In the genomic region with DNA sequence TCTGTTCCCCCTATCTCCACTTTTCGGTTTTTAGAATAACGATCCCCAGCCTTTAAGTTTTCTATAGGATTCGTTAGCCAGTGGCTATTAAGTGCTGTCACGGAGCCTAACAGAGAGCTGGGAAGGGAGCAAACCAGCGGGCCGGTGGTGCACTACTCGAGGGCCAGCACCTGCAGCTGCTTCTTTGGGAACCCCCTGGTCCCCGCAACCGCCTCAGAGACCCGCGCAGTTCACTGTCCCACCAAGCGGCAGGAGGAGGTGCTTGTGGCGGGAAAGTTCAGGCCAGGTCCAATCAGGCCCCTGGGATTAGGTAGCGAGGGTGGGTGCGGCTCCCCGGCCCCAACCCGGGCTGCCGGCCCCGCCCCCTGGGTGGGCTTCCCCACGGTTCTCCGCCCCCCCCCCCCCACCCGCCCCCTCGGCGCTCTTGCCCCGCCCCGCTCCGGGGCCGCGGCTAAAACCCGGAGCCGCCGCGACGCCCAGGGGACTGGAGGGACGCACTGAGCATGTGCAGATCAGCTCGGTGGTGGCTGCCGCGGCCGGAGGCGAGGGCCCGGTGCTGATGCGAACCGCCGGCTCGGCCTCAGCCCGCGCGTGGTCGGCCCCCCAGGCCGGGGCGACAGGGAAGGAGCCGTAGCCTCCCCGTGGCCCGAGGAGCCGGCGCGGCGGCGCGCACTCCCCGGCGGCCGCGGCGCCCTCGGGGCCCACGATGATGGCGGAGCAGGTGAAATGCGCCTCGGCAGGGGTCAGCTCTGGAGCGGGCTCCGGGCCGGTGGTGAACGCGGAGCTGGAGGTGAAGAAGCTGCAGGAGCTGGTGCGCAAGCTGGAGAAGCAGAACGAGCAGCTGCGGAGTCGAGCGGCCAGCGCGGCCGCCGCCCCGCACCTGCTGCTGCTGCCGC, we compare ENCODE assay signal across 1 cellular context.
TF ChIP-seq lines count a peak whose summit lies in the region.

A gene (plus strand): TSS at position 480 of the 896 bp plus-strand sequence. CDS start 227 bp downstream, at position 707.

TF ChIP-seq in H1, 55 proteins besides CTCF, POLR2A, EP300 and RAD21 (continued from another document):
- TF ChIP-seq ZNF274 (IDR thresholded peaks at IDR 0.05; ENCODE audit: borderline replicate concordance, extremely low read depth, low read length) (no peak), RFX5 (IDR thresholded peaks at IDR 0.05; ENCODE audit: borderline replicate concordance, low read depth, low read length) (no peak), KDM1A (IDR thresholded peaks at IDR 0.05; ENCODE audit: borderline replicate concordance, low read length) (no peak), SP1 (IDR thresholded peaks at IDR 0.05; ENCODE audit: low read depth, low read length) (peak; percentile 49; the same call in 1 of the 2 replicates), RBBP5 (IDR thresholded peaks at IDR 0.05; ENCODE audit: borderline replicate concordance, low read depth, low read length) (peak; percentile 96), TAF7 (optimal IDR thresholded peaks at IDR 0.05; ENCODE audit: borderline replicate concordance, low read depth, low read length) (no peak), ASH2L (IDR thresholded peaks at IDR 0.05; ENCODE audit: low read length) (peak; percentile 14), CHD2 (IDR thresholded peaks at IDR 0.05; ENCODE audit: low read length) (0 out of 2 replicates have a peak, but pooled peaks have one; percentile 16), PHF8 (conservative IDR thresholded peaks at IDR 0.05; ENCODE audit: low read depth, low read length) (peak; percentile 60), CHD1 (IDR thresholded peaks at IDR 0.05; ENCODE audit: low read depth, low read length) (no peak), BRCA1 (IDR thresholded peaks at IDR 0.05; ENCODE audit: low read depth, low read length) (no peak), TCF12 (IDR thresholded peaks at IDR 0.05; ENCODE audit: low read depth, low read length) (no peak), GTF2F1 (IDR thresholded peaks at IDR 0.05; ENCODE audit: borderline replicate concordance, low read depth, low read length) (no peak), TAF1 (IDR thresholded peaks at IDR 0.05; ENCODE audit: low read depth, low read length) (peak; percentile 57; the same call in 1 of the 2 replicates), SIX5 (IDR thresholded peaks at IDR 0.05; ENCODE audit: low read depth, low read length) (no peak), HDAC2 (IDR thresholded peaks at IDR 0.05; ENCODE audit: borderline replicate concordance in 1 of 2, low read depth in 2 of 2, low read length in 2 of 2) (0 out of 4 replicates have a peak, but pooled peaks of 1 of the 2 experiments have one; percentile 5), TBP (IDR thresholded peaks at IDR 0.05; ENCODE audit: low read depth, low read length) (peak; percentile 69), EGR1 (IDR thresholded peaks at IDR 0.05; ENCODE audit: borderline replicate concordance, low read depth, low read length) (no peak), SP4 (IDR thresholded peaks at IDR 0.05; ENCODE audit: low read length) (no peak; the same call in 1 of the 2 replicates), SAP30 (IDR thresholded peaks at IDR 0.05; ENCODE audit: insufficient read depth, insufficient replicate concordance, low read length) (no peak), EZH2 (IDR thresholded peaks at IDR 0.05; ENCODE audit: low read depth, low read length, severe bottlenecking) (no peak), CTBP2 (IDR thresholded peaks at IDR 0.05; ENCODE audit: borderline replicate concordance, insufficient read depth, insufficient read length, low read length) (no peak), KDM4A (IDR thresholded peaks at IDR 0.05; ENCODE audit: low read depth, low read length, severe bottlenecking) (peak; percentile 98), RXRA (IDR thresholded peaks at IDR 0.05; ENCODE audit: insufficient read depth, low read depth, low read length) (no peak), MAFK (IDR thresholded peaks at IDR 0.05; ENCODE audit: low read depth, low read length) (no peak), SIN3A (conservative IDR thresholded peaks at IDR 0.05 in 1 of 2, IDR thresholded peaks at IDR 0.05 in 1 of 2; ENCODE audit: low read depth in 1 of 2, low read length in 2 of 2) (no peak), JUND (IDR thresholded peaks at IDR 0.05; ENCODE audit: low read length) (no peak), POLR2AphosphoS5 (IDR thresholded peaks at IDR 0.05; ENCODE audit: low read depth, low read length) (peak; percentile 78)
- TF ChIP-seq, protein P1, sequence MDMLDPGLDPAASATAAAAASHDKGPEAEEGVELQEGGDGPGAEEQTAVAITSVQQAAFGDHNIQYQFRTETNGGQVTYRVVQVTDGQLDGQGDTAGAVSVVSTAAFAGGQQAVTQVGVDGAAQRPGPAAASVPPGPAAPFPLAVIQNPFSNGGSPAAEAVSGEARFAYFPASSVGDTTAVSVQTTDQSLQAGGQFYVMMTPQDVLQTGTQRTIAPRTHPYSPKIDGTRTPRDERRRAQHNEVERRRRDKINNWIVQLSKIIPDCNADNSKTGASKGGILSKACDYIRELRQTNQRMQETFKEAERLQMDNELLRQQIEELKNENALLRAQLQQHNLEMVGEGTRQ (IDR thresholded peaks at IDR 0.05; ENCODE audit: low read length) = no peak
- TF ChIP-seq, protein P2, sequence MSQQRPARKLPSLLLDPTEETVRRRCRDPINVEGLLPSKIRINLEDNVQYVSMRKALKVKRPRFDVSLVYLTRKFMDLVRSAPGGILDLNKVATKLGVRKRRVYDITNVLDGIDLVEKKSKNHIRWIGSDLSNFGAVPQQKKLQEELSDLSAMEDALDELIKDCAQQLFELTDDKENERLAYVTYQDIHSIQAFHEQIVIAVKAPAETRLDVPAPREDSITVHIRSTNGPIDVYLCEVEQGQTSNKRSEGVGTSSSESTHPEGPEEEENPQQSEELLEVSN (IDR thresholded peaks at IDR 0.05) = peak; percentile 98
